Comparison of ENCODE assay signal across 30 cellular contexts in the genomic region with DNA sequence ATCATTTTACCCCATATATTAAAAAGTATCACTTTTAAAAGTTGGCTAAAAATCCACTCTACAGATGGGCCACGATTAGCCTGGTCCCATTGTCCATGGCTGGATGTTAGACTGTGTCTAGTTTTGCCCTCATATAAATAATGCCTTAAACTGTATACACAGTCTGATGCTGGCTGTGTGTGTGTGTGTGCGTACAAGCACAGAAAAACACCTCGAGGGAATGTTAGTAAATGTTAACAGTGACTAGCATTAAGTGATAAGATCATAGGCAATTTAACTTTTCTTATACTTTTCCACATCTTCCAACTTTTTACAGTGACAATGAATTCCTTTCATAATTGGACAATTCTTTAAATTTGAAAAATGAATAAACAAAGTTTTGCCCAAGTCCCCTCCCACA. TPM values are rescaled to one million over a fixed set of nuclear protein-coding genes. Genes with fewer than 3 reads are reported as not detected.
"Had no signal": no experiment of that assay in that cellular context is flagged by ENCODE, and none has a peak within 500 bp of the region (broad histone marks: within the 10 kb centered on the region; RNA-seq: fewer than 3 reads in every experiment).

No MANE protein-coding gene starts in this region.

- H3K4me1 ChIP-seq: parathyroid adenoma had no signal

- ATAC-seq: naive thymus-derived CD8-positive, alpha-beta T cell; natural killer cell treated with Interleukin-12 subunit alpha and Interleukin-12 subunit beta and Interleukin-15 and Interleukin-18, amount 100 ng/mL, for 72 hours; psoas muscle; right cardiac atrium; right lobe of liver; stimulated activated effector memory CD8-positive, alpha-beta T cell treated with anti-CD3 and anti-CD28 coated beads, Interleukin-12 subunit alpha, Interleukin-12 subunit beta, amount 100 ng/mL, for 72 hours; stimulated activated naive B cell treated with anti-CD40 and anti-IgM and Interleukin-4, amounts not matched to agents 10 μg/mL and 1 μg/mL and 100 μg/mL, for 72 hours; upper lobe of right lung had no signal

- H3K27me3 ChIP-seq: ovary, right lobe of liver, vagina had no signal

- H3K36me3 Mint-ChIP-seq: natural killer cell treated with Interleukin-12 subunit alpha and Interleukin-12 subunit beta and Interleukin-15 and Interleukin-18, amount 100 ng/mL, for 72 hours; stimulated activated effector memory CD8-positive, alpha-beta T cell treated with anti-CD3 and anti-CD28 coated beads, Interleukin-12 subunit alpha, Interleukin-12 subunit beta, amount 100 ng/mL, for 72 hours; stimulated activated naive B cell treated with anti-CD40 and anti-IgM and Interleukin-4, amounts not matched to agents 10 μg/mL and 1 μg/mL and 100 μg/mL, for 72 hours; type B pancreatic cell had no signal

- H2AFZ ChIP-seq: parathyroid adenoma had no signal

- H3K27ac ChIP-seq: ovary, parathyroid adenoma, psoas muscle, right lobe of liver, sigmoid colon, stomach, thoracic aorta, thyroid gland, tibial nerve, upper lobe of right lung, vagina had no signal

- H3K4me3 ChIP-seq: ovary, psoas muscle, right lobe of liver, sigmoid colon, stomach, thoracic aorta, thyroid gland, tibial nerve, upper lobe of right lung, vagina had no signal

- H3K9me3 Mint-ChIP-seq: naive thymus-derived CD8-positive, alpha-beta T cell; natural killer cell treated with Interleukin-12 subunit alpha and Interleukin-12 subunit beta and Interleukin-15 and Interleukin-18, amount 100 ng/mL, for 72 hours; nephron progenitor cell; neural crest cell; stimulated activated effector memory CD8-positive, alpha-beta T cell treated with anti-CD3 and anti-CD28 coated beads, Interleukin-12 subunit alpha, Interleukin-12 subunit beta, amount 100 ng/mL, for 72 hours; stimulated activated naive B cell treated with anti-CD40 and anti-IgM and Interleukin-4, amounts not matched to agents 10 μg/mL and 1 μg/mL and 100 μg/mL, for 72 hours; stimulated activated naive CD8-positive, alpha-beta T cell treated with anti-CD3 and anti-CD28 coated beads, Interleukin-15, Interleukin-2, amounts not matched to agents 100 ng/mL and 50 ng/mL, for 24 hours; type B pancreatic cell had no signal

- FAIRE-seq: small intestine had no signal

- H3K36me3 ChIP-seq: ovary, right lobe of liver, sigmoid colon, stomach, thoracic aorta, thyroid gland, tibial nerve, upper lobe of right lung, vagina had no signal

- H3K4me3 Mint-ChIP-seq: naive thymus-derived CD8-positive, alpha-beta T cell; natural killer cell treated with Interleukin-12 subunit alpha and Interleukin-12 subunit beta and Interleukin-15 and Interleukin-18, amount 100 ng/mL, for 72 hours; nephron progenitor cell; neural crest cell; stimulated activated effector memory CD8-positive, alpha-beta T cell treated with anti-CD3 and anti-CD28 coated beads, Interleukin-12 subunit alpha, Interleukin-12 subunit beta, amount 100 ng/mL, for 72 hours; stimulated activated naive B cell treated with anti-CD40 and anti-IgM and Interleukin-4, amounts not matched to agents 10 μg/mL and 1 μg/mL and 100 μg/mL, for 72 hours; stimulated activated naive CD8-positive, alpha-beta T cell treated with anti-CD3 and anti-CD28 coated beads, Interleukin-15, Interleukin-2, amounts not matched to agents 100 ng/mL and 50 ng/mL, for 24 hours; type B pancreatic cell had no signal

- H3K79me2 ChIP-seq: parathyroid adenoma had no signal

- H3K9ac ChIP-seq: parathyroid adenoma had no signal

- DNase-seq: naive thymus-derived CD8-positive, alpha-beta T cell; nephron progenitor cell; occipital lobe; ovary; psoas muscle; right cardiac atrium; right lobe of liver; sigmoid colon; small intestine; stimulated activated CD4-positive, alpha-beta T cell treated with anti-CD3 and anti-CD28 coated beads, Interleukin-15, amount 100 ng/mL, for 24 hours; stimulated activated CD4-positive, alpha-beta T cell treated with anti-CD3 and anti-CD28 coated beads, Interleukin-2, amount 100 ng/mL, for 24 hours; stimulated activated CD4-positive, alpha-beta T cell treated with anti-CD3 and anti-CD28 coated beads, Interleukin-2, amount 100 ng/mL, for 48 hours; stimulated activated CD4-positive, alpha-beta T cell treated with anti-CD3 and anti-CD28 coated beads, Interleukin-4, amount 100 ng/mL, for 24 hours; stimulated activated naive B cell treated with anti-CD40 and anti-IgM and Interleukin-4, amounts not matched to agents 10 μg/mL and 1 μg/mL and 100 μg/mL, for 72 hours; stimulated activated naive CD4-positive, alpha-beta T cell treated with Interleukin-2 at 50 U/mL for 16 hours; stomach; thyroid gland; upper lobe of right lung had no signal

- H3K27ac Mint-ChIP-seq: naive thymus-derived CD8-positive, alpha-beta T cell; natural killer cell treated with Interleukin-12 subunit alpha and Interleukin-12 subunit beta and Interleukin-15 and Interleukin-18, amount 100 ng/mL, for 72 hours; nephron progenitor cell; progenitor cell of endocrine pancreas; stimulated activated effector memory CD8-positive, alpha-beta T cell treated with anti-CD3 and anti-CD28 coated beads, Interleukin-12 subunit alpha, Interleukin-12 subunit beta, amount 100 ng/mL, for 72 hours; stimulated activated naive B cell treated with anti-CD40 and anti-IgM and Interleukin-4, amounts not matched to agents 10 μg/mL and 1 μg/mL and 100 μg/mL, for 72 hours; stimulated activated naive CD8-positive, alpha-beta T cell treated with anti-CD3 and anti-CD28 coated beads, Interleukin-15, Interleukin-2, amounts not matched to agents 100 ng/mL and 50 ng/mL, for 24 hours; type B pancreatic cell had no signal

- H3K9me3 ChIP-seq: ovary, psoas muscle, right lobe of liver, sigmoid colon, stomach, thoracic aorta, thyroid gland, tibial nerve, upper lobe of right lung, vagina had no signal

RNA-seq across cellular contexts. Expression of gene NOS2, which starts 8.2 kb away (rescaled TPM):
- total RNA-seq: natural killer cell treated with Interleukin-12 subunit alpha and Interleukin-12 subunit beta and Interleukin-15 and Interleukin-18, amount 100 ng/mL, for 72 hours; osteoblast; renal cortical epithelial cell; thoracic aorta; vagina had no signal
